In genomic region chr4:91684955-91685354, GRCh38 we compare ENCODE assay signal across 24 cellular contexts.
"Had no signal": no experiment of that assay in that cellular context is flagged by ENCODE, and none has a peak within 500 bp of the region (broad histone marks: within the 10 kb centered on the region; RNA-seq: fewer than 3 reads in every experiment).

No MANE protein-coding gene starts in this region.

- H3K4me3 ChIP-seq: stomach, suprapubic skin, testis, thoracic aorta, thyroid gland, tibial artery, tibial nerve, transverse colon, upper lobe of left lung, upper lobe of right lung, uterus, vagina had no signal

- DNase-seq: stimulated activated CD4-positive, alpha-beta T cell treated with anti-CD3 and anti-CD28 coated beads, Interleukin-2, amount 100 ng/mL, for 48 hours; stimulated activated CD4-positive, alpha-beta T cell treated with anti-CD3 and anti-CD28 coated beads, Interleukin-4, amount 100 ng/mL, for 1 hour; stimulated activated CD4-positive, alpha-beta T cell treated with anti-CD3 and anti-CD28 coated beads, Interleukin-4, amount 100 ng/mL, for 24 hours; stimulated activated CD4-positive, alpha-beta T cell treated with anti-CD3 and anti-CD28 coated beads, Interleukin-4, amount 100 ng/mL, for 4 hours; stimulated activated CD8-positive, alpha-beta memory T cell treated with anti-CD3 and anti-CD28 coated beads, Interleukin-4, amount 100 ng/mL, for 48 hours; stimulated activated naive B cell treated with anti-CD40 and anti-IgM and Interleukin-4, amounts not matched to agents 10 μg/mL and 1 μg/mL and 100 μg/mL, for 72 hours; stimulated activated naive CD4-positive, alpha-beta T cell; stimulated activated naive CD4-positive, alpha-beta T cell treated with Interleukin-2 at 50 U/mL for 16 hours; stimulated activated naive CD8-positive, alpha-beta T cell treated with anti-CD3 and anti-CD28 coated beads, Interleukin-15, amount 100 ng/mL, for 72 hours; stimulated activated naive CD8-positive, alpha-beta T cell treated with anti-CD3 and anti-CD28 coated beads, Interleukin-15, Interleukin-2, amounts not matched to agents 100 U/mL and 50 U/mL, for 24 hours; stomach; substantia nigra; testis; thyroid gland; tibial artery; transverse colon; trophoblast cell; upper lobe of left lung; upper lobe of right lung; uterus had no signal

- H3K27me3 ChIP-seq: stomach, suprapubic skin, testis, thyroid gland, tibial artery, tibial nerve, transverse colon, upper lobe of left lung, upper lobe of right lung, uterus, vagina had no signal

- H3K9me3 ChIP-seq: stomach, suprapubic skin, testis, thoracic aorta, thyroid gland, tibial artery, tibial nerve, transverse colon, upper lobe of left lung, upper lobe of right lung, uterus, vagina had no signal

- H3K36me3 ChIP-seq: stomach, suprapubic skin, thoracic aorta, thyroid gland, tibial artery, tibial nerve, transverse colon, upper lobe of left lung, upper lobe of right lung, uterus, vagina had no signal

- H3K27ac ChIP-seq: stomach, suprapubic skin, testis, thoracic aorta, thyroid gland, tibial artery, tibial nerve, transverse colon, upper lobe of left lung, upper lobe of right lung, uterus, vagina had no signal
